In the genomic region with DNA sequence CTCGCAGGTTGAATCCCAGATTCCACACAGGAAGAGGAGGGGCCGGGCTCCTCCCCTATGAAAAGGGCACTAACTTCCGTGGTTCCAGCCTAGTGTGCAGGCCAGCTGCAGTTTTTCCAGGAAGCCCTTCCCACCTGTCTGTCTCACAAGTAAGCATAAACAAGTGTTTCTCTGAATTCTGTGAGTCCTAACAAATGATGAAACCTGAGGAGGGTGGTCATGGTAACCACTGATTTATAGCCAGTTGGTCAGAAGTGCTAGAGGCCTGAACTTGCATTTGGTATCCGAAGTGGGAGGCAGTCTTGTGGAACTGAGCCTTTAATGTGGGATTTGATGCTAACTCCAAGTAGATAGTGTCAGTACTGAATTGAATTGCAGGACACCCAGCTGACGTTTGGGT, we compare ENCODE assay signal across 23 cellular contexts. TPM values are rescaled to one million over a fixed set of nuclear protein-coding genes. Genes with fewer than 3 reads are reported as not detected.
DNase-seq lines count a peak whose midpoint lies in the region; ATAC-seq and TF ChIP-seq lines count a peak whose summit lies in the region.
"Had no signal": no experiment of that assay in that cellular context is flagged by ENCODE, and none has a peak within 500 bp of the region (broad histone marks: within the 10 kb centered on the region; RNA-seq: fewer than 3 reads in every experiment).

No MANE protein-coding gene starts in this region.

- TF ChIP-seq CTCF in GM23338 (conservative IDR thresholded peaks at IDR 0.05; ENCODE audit: low read depth in 2 of 2) = no peak

- H3K36me3 ChIP-seq in GM23338 (ENCODE audit: insufficient read depth) (no peaks in the 10 kb centered on the region), GM23248 (ENCODE audit: low read depth) (no peaks in the 10 kb centered on the region)
- H3K36me3 ChIP-seq: heart left ventricle, SJSA1 had no signal

- H3K4me2 ChIP-seq in GM23338 (no peak overlapping the region), GM23248 (ENCODE audit: unreplicated experiment) (no peak overlapping the region)

- H3K9me2 ChIP-seq in GM23338 (ENCODE audit: insufficient read depth) (no peaks in the 10 kb centered on the region), GM23248 (ENCODE audit: insufficient read depth) (no peaks in the 10 kb centered on the region)

- intact Hi-C loops in head of caudate nucleus (cut with DNase I) = no loop called here

- in situ Hi-C loops in GM23248 (cut with MboI) = no loop called here

- H3K27ac ChIP-seq in GM23338 (ENCODE audit: low read depth) = no peak overlapping the region
- H3K27ac ChIP-seq in GM23248 = no peak overlapping the region
- H3K27ac ChIP-seq: heart left ventricle, SJSA1 had no signal

- peaks cover 3% of the 10 kb centered on the region; the same call in 1 of the 3 replicates for H3K36me3 Mint-ChIP-seq in GM23338 (ENCODE audit: low read depth)
- H3K36me3 Mint-ChIP-seq in activated T-cell treated with anti-CD3 and anti-CD28 coated beads, Interleukin-2, amount 50 U/mL, for 72 hours (ENCODE audit: insufficient read depth in 2 of 2) = no peaks in the 10 kb centered on the region
- H3K36me3 Mint-ChIP-seq: natural killer cell had no signal

- H4K20me1 ChIP-seq in GM23338 (replicated peaks; ENCODE audit: insufficient read depth) = no peaks in the 10 kb centered on the region
- no peaks in the 10 kb centered on the region for H4K20me1 ChIP-seq in GM23248 (ENCODE audit: insufficient read depth)

- H3K27ac Mint-ChIP-seq in GM23338 = no peak overlapping the region
- H3K27ac Mint-ChIP-seq in activated T-cell treated with anti-CD3 and anti-CD28 coated beads, Interleukin-2, amount 50 U/mL, for 72 hours = no peak overlapping the region
- H3K27ac Mint-ChIP-seq: activated CD4-positive, alpha-beta T cell treated with anti-CD3 and anti-CD28 coated beads for 36 hours; B cell; HFFc6; natural killer cell had no signal

- H3K27me3 Mint-ChIP-seq in GM23338 (ENCODE audit: insufficient read depth, low read depth, poor library complexity) = no peaks in the 10 kb centered on the region
- H3K27me3 Mint-ChIP-seq in activated T-cell treated with anti-CD3 and anti-CD28 coated beads, Interleukin-2, amount 50 U/mL, for 72 hours (ENCODE audit: low read depth) = peaks cover 19% of the 10 kb centered on the region
- H3K27me3 Mint-ChIP-seq: B cell had no signal

- H3F3A ChIP-seq in GM23338 (replicated peaks; ENCODE audit: low read depth) (no peaks in the 10 kb centered on the region), GM23248 (ENCODE audit: insufficient read depth) (no peaks in the 10 kb centered on the region)

- no peaks in the 10 kb centered on the region for H3K79me2 ChIP-seq in GM23338 (replicated peaks; ENCODE audit: insufficient read depth)
- H3K79me2 ChIP-seq in GM23248 (ENCODE audit: insufficient read depth) = no peaks in the 10 kb centered on the region

- peaks cover 35% of the 10 kb centered on the region; the same call in 2 of the 3 replicates for H3K4me1 Mint-ChIP-seq in GM23338
- H3K4me1 Mint-ChIP-seq in activated T-cell treated with anti-CD3 and anti-CD28 coated beads, Interleukin-2, amount 50 U/mL, for 72 hours (ENCODE audit: low read depth) = peaks cover 4% of the 10 kb centered on the region
- H3K4me1 Mint-ChIP-seq: B cell had no signal

- no peak overlapping the region for H3K9ac ChIP-seq in GM23248

- no peaks in the 10 kb centered on the region for H3K27me3 ChIP-seq in GM23338 (ENCODE audit: insufficient read depth)
- no peaks in the 10 kb centered on the region for H3K27me3 ChIP-seq in GM23248 (replicated peaks; ENCODE audit: insufficient read depth)
- H3K27me3 ChIP-seq: heart left ventricle had no signal

- H3K9me3 Mint-ChIP-seq in GM23338 = no peaks in the 10 kb centered on the region; the same call in 2 of the 3 replicates
- H3K9me3 Mint-ChIP-seq in activated T-cell treated with anti-CD3 and anti-CD28 coated beads, Interleukin-2, amount 50 U/mL, for 72 hours = no peaks in the 10 kb centered on the region
- H3K9me3 Mint-ChIP-seq: HFFc6, natural killer cell had no signal

- 54 to 64% methylated on average over 5 of the region's 5 CpGs for WGBS in GM23248 (ENCODE audit: low coverage in 1 of 2, low lambda C conversion rate in 2 of 2, missing lambda C conversion rate in 2 of 2), 2 experiments

- no peaks in the 10 kb centered on the region for H3K9me3 ChIP-seq in GM23248 (ENCODE audit: low read depth)
- H3K9me3 ChIP-seq: heart left ventricle, SJSA1 had no signal

- H3K4me3 Mint-ChIP-seq in GM23338 = no peak overlapping the region
- no peak overlapping the region for H3K4me3 Mint-ChIP-seq in activated T-cell treated with anti-CD3 and anti-CD28 coated beads, Interleukin-2, amount 50 U/mL, for 72 hours
- H3K4me3 Mint-ChIP-seq: activated CD4-positive, alpha-beta T cell treated with anti-CD3 and anti-CD28 coated beads for 36 hours; B cell; HFFc6; natural killer cell had no signal

- DNase-seq in GM23338 (ENCODE audit: low spot score) (peak; percentile 8), HT1080 (ENCODE audit: low read depth) (peak; percentile 10), NCI-H82 (lab: John Stamatoyannopoulos, UW) (peak; percentile 79), left kidney (ENCODE audit: low read depth, low spot score) (peak; percentile 93), head of caudate nucleus (no peak), GM23248 (no peak)
- DNase-seq in activated T-cell treated with anti-CD3 and anti-CD28 coated beads, Interleukin-2, amount 50 U/mL, for 72 hours = no peak
- DNase-seq: activated CD4-positive, alpha-beta T cell treated with anti-CD3 and anti-CD28 coated beads for 36 hours; activated naive CD4-positive, alpha-beta T cell; anterior cingulate cortex; effector memory CD4-positive, alpha-beta T cell; heart left ventricle; HFFc6; IMR-90; natural killer cell; NCI-H226; stimulated activated CD4-positive, alpha-beta T cell treated with anti-CD3 and anti-CD28 coated beads, Interleukin-12 subunit alpha, Interleukin-12 subunit beta, amount 100 ng/mL, for 4 hours; T1000 had no signal

- no peak for ATAC-seq in GM23338
- ATAC-seq in activated T-cell treated with anti-CD3 and anti-CD28 coated beads, Interleukin-2, amount 50 U/mL, for 72 hours (replicated peaks in 1 of 2) = no peak
- ATAC-seq: activated CD4-positive, alpha-beta T cell treated with anti-CD3 and anti-CD28 coated beads for 36 hours; heart left ventricle; natural killer cell had no signal

- H3K4me1 ChIP-seq in GM23338 (ENCODE audit: insufficient read depth) (peaks cover 20% of the 10 kb centered on the region; the same call in 1 of the 2 replicates), GM23248 (ENCODE audit: insufficient read depth) (no peaks in the 10 kb centered on the region)
- H3K4me1 ChIP-seq: SJSA1 had no signal

- H3K4me3 ChIP-seq in GM23338 (no peak overlapping the region), GM23248 (no peak overlapping the region)
- H3K4me3 ChIP-seq: heart left ventricle, lung, SJSA1 had no signal

- H2AFZ ChIP-seq in GM23338 (peak overlapping the region; percentile 90), GM23248 (no peak overlapping the region)

TF ChIP-seq in GM23338, 12 proteins besides CTCF, POLR2A, EP300 and RAD21 (continues in another document):
- TF ChIP-seq JUNB (IDR thresholded peaks at IDR 0.05; ENCODE audit: unreplicated experiment) = no peak
- TF ChIP-seq CREB1 (CRISPR knock-in tag; IDR thresholded peaks at IDR 0.05; ENCODE audit: low read depth) = no peak
- no peak for TF ChIP-seq POLR2AphosphoS5 (IDR thresholded peaks at IDR 0.05; ENCODE audit: low read depth)
- TF ChIP-seq, protein P1, sequence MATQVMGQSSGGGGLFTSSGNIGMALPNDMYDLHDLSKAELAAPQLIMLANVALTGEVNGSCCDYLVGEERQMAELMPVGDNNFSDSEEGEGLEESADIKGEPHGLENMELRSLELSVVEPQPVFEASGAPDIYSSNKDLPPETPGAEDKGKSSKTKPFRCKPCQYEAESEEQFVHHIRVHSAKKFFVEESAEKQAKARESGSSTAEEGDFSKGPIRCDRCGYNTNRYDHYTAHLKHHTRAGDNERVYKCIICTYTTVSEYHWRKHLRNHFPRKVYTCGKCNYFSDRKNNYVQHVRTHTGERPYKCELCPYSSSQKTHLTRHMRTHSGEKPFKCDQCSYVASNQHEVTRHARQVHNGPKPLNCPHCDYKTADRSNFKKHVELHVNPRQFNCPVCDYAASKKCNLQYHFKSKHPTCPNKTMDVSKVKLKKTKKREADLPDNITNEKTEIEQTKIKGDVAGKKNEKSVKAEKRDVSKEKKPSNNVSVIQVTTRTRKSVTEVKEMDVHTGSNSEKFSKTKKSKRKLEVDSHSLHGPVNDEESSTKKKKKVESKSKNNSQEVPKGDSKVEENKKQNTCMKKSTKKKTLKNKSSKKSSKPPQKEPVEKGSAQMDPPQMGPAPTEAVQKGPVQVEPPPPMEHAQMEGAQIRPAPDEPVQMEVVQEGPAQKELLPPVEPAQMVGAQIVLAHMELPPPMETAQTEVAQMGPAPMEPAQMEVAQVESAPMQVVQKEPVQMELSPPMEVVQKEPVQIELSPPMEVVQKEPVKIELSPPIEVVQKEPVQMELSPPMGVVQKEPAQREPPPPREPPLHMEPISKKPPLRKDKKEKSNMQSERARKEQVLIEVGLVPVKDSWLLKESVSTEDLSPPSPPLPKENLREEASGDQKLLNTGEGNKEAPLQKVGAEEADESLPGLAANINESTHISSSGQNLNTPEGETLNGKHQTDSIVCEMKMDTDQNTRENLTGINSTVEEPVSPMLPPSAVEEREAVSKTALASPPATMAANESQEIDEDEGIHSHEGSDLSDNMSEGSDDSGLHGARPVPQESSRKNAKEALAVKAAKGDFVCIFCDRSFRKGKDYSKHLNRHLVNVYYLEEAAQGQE (IDR thresholded peaks at IDR 0.05; ENCODE audit: unreplicated experiment) = no peak
- no peak for TF ChIP-seq EZH2 (IDR thresholded peaks at IDR 0.05; ENCODE audit: low read depth, unreplicated experiment)
- TF ChIP-seq, protein P2, sequence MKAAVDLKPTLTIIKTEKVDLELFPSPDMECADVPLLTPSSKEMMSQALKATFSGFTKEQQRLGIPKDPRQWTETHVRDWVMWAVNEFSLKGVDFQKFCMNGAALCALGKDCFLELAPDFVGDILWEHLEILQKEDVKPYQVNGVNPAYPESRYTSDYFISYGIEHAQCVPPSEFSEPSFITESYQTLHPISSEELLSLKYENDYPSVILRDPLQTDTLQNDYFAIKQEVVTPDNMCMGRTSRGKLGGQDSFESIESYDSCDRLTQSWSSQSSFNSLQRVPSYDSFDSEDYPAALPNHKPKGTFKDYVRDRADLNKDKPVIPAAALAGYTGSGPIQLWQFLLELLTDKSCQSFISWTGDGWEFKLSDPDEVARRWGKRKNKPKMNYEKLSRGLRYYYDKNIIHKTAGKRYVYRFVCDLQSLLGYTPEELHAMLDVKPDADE (IDR thresholded peaks at IDR 0.05) = no peak
- no peak for TF ChIP-seq ZNF114 (CRISPR knock-in tag; IDR thresholded peaks at IDR 0.05)

RNA-seq across cellular contexts. Expression of a gene that starts 54.7 kb away (rescaled TPM):
- under 0.01 TPM in 1 of 2 replicates, not detected in the other for total RNA-seq in GM23338 (2014; rRNA removed; shearing (Covaris generic))
- polyA plus RNA-seq in GM23338 (2016; fragmentation: Nextera tagmentation; extraction: Ambion mirVana) (0.06 TPM in 1 of 2 replicates, not detected in the other), GM23248 (2016; fragmentation: Nextera tagmentation; extraction: Ambion mirVana) (not detected in 2 replicates)
- not detected in 2 replicates for total RNA-seq in HT1080 (2014; rRNA removed; shearing (Covaris generic))
- polyA plus RNA-seq in HT1080 (2015; cell fraction: cytosol; rRNA removed) = 0.01 TPM in 1 of 2 replicates, not detected in the other
- not detected in 2 replicates for polyA plus RNA-seq in HT1080 (2015; cell fraction: nucleus; rRNA removed)
- not detected in 2 replicates for total RNA-seq in GM23248 (2014; rRNA removed; shearing (Covaris generic))
- total RNA-seq in activated T-cell treated with anti-CD3 and anti-CD28 coated beads, Interleukin-2, amount 50 U/mL, for 72 hours = not detected
- total RNA-seq: activated CD4-positive, alpha-beta T cell treated with anti-CD3 and anti-CD28 coated beads for 36 hours; B cell; HFFc6; IMR-90; OCI-LY7; pulmonary artery endothelial cell; SJSA1 had no signal
- polyA plus RNA-seq: IMR-90 had no signal

Comparison
In these comparisons a context has a peak if more than half of its experiments do, and no peak if none do; other contexts are left out.
1. DNase-seq: peak in GM23338 (single experiment), HT1080 (single experiment), NCI-H82 (single experiment) and left kidney (single experiment); none in head of caudate nucleus (0 of 42), GM23248 (single experiment) and activated T-cell treated with anti-CD3 and anti-CD28 coated beads, Interleukin-2, amount 50 U/mL, for 72 hours (0 of 2).